In the genomic region with DNA sequence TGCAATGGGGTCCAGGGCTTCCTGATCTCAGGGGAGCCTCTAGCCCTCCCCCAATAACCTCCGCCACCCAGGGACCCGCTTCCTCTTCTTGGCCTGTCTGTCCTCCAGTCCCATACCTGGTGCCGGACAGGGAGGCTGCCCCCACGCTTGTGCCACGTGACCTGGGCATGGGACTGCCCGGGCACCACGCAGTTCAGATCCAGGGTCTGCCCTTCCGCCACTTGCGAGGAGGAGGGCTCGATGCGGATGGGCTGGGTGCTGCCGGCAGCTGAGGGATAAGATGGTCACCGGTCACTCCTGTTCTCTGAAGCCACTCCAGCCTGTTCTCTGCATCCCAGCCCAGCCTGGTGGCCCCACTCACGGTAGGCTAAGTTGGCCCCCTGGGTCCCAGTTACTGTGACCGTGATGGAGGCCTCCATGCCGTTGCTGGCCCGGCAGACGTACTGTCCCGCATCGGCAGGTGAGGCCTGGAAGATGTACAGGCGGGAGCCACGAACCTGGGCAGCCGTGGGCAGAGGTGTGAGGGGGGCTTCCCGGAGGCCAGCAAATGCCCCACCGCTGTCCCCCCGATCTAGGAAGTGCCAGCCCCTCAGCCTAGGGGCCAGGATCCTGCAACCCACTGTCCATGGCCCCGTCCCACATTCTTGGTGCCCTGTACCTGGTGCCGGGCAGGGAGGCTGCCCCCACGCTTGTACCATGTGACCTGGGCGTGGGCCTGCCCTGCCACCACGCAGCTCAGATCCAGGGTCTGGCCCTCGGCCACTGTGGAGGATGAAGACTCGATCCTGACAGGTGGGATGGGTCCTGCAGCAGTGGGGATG, we compare ENCODE assay signal across 2 cellular contexts.
TF ChIP-seq lines count a peak whose summit lies in the region.

No MANE protein-coding gene starts in this region.

TF ChIP-seq in WTC11, 78 proteins besides CTCF, POLR2A, EP300 and RAD21:
- 0 out of 2 replicates have a peak, but pooled peaks have one; percentile 34 for TF ChIP-seq FOXP1 (CRISPR knock-in tag; IDR thresholded peaks at IDR 0.05; ENCODE audit: borderline replicate concordance)
- TF ChIP-seq GTF2I (CRISPR knock-in tag; conservative IDR thresholded peaks at IDR 0.05) = no peak

TF ChIP-seq in HepG2, 621 proteins besides CTCF, POLR2A, EP300 and RAD21:
- TF ChIP-seq FIP1L1 (IDR thresholded peaks at IDR 0.05; ENCODE audit: borderline replicate concordance, insufficient read depth, low read depth, low read length) = no peak
- TF ChIP-seq HNRNPLL (IDR thresholded peaks at IDR 0.05; ENCODE audit: low read depth, low read length, poor library complexity, severe bottlenecking) = peak; percentile 8
